Comparison of ENCODE assay signal across 30 cellular contexts in genomic region chr2:231421051-231421580, GRCh38.
"Had no signal": no experiment of that assay in that cellular context is flagged by ENCODE, and none has a peak within 500 bp of the region (broad histone marks: within the 10 kb centered on the region; RNA-seq: fewer than 3 reads in every experiment).

No MANE protein-coding gene starts in this region.

- H3K9me3 ChIP-seq: gastrocnemius medialis, left ventricle myocardium inferior, lower lobe of right lung, mucosa of descending colon, pancreas, testis, tibial artery, upper lobe of left lung had no signal

- H3K36me3 ChIP-seq: gastrocnemius medialis, left ventricle myocardium inferior, lower lobe of right lung, pancreas, tibial artery, upper lobe of left lung had no signal

- H3K4me1 Mint-ChIP-seq: memory B cell, naive B cell had no signal

- H3K4me3 ChIP-seq: dorsolateral prefrontal cortex, gastrocnemius medialis, left ventricle myocardium inferior, lower lobe of right lung, mucosa of descending colon, pancreas, smooth muscle cell, testis, tibial artery, upper lobe of left lung had no signal

- H3K9me3 Mint-ChIP-seq: memory B cell; mesothelial cell of epicardium; nephron progenitor cell; stimulated activated effector memory CD8-positive, alpha-beta T cell treated with anti-CD3 and anti-CD28 coated beads, Interleukin-12 subunit alpha, Interleukin-12 subunit beta, amount 100 ng/mL, for 72 hours had no signal

- H3K36me3 Mint-ChIP-seq: memory B cell; mesothelial cell of epicardium; naive B cell; stimulated activated effector memory CD8-positive, alpha-beta T cell treated with anti-CD3 and anti-CD28 coated beads, Interleukin-12 subunit alpha, Interleukin-12 subunit beta, amount 100 ng/mL, for 72 hours had no signal

- H3K4me2 ChIP-seq: smooth muscle cell had no signal

- ATAC-seq: esophagus mucosa; gastrocnemius medialis; left cardiac atrium; lower lobe of right lung; mucosa of descending colon; pancreas; sciatic nerve; stimulated activated effector memory CD8-positive, alpha-beta T cell treated with anti-CD3 and anti-CD28 coated beads, Interleukin-12 subunit alpha, Interleukin-12 subunit beta, amount 100 ng/mL, for 72 hours; stimulated activated naive CD8-positive, alpha-beta T cell treated with anti-CD3 and anti-CD28 coated beads, Interleukin-15, Interleukin-2, amounts not matched to agents 100 U/mL and 50 U/mL, for 24 hours had no signal

- H3K27me3 ChIP-seq: dorsolateral prefrontal cortex, pancreas, testis, upper lobe of left lung had no signal

- H3K27ac Mint-ChIP-seq: memory B cell; mesothelial cell of epicardium; naive B cell; nephron progenitor cell; progenitor cell of endocrine pancreas; stimulated activated effector memory CD8-positive, alpha-beta T cell treated with anti-CD3 and anti-CD28 coated beads, Interleukin-12 subunit alpha, Interleukin-12 subunit beta, amount 100 ng/mL, for 72 hours had no signal

- H3K4me3 Mint-ChIP-seq: memory B cell; mesothelial cell of epicardium; naive B cell; nephron progenitor cell; stimulated activated effector memory CD8-positive, alpha-beta T cell treated with anti-CD3 and anti-CD28 coated beads, Interleukin-12 subunit alpha, Interleukin-12 subunit beta, amount 100 ng/mL, for 72 hours had no signal

- H3K4me1 ChIP-seq: gastrocnemius medialis, left ventricle myocardium inferior, lower lobe of right lung, pancreas, tibial artery, upper lobe of left lung had no signal

- H3K27ac ChIP-seq: dorsolateral prefrontal cortex, epithelial cell of prostate, gastrocnemius medialis, left ventricle myocardium inferior, lower lobe of right lung, pancreas, testis, tibial artery, upper lobe of left lung had no signal

- DNase-seq: caudate nucleus; cerebellar nuclear complex; dorsolateral prefrontal cortex; effector CD4-positive, alpha-beta T cell; foreskin fibroblast; gastrocnemius medialis; head of caudate nucleus; left cardiac atrium; left ventricle myocardium inferior; lower lobe of right lung; mucosa of descending colon; naive B cell; nephron progenitor cell; occipital lobe; pancreas; stimulated activated CD4-positive, alpha-beta T cell treated with anti-CD3 and anti-CD28 coated beads, Interleukin-2, amount 100 ng/mL, for 24 hours; stimulated activated CD4-positive, alpha-beta T cell treated with anti-CD3 and anti-CD28 coated beads, Interleukin-4, amount 100 ng/mL, for 24 hours; stimulated activated naive CD8-positive, alpha-beta T cell treated with anti-CD3 and anti-CD28 coated beads, Interleukin-15, Interleukin-2, amounts not matched to agents 100 U/mL and 50 U/mL, for 24 hours; substantia nigra; testis; tibial artery; upper lobe of left lung had no signal
